ENCODE assay signal across 24 cellular contexts in genomic region chr1:170568197-170568596, GRCh38.
"Had no signal": no experiment of that assay in that cellular context is flagged by ENCODE, and none has a peak within 500 bp of the region (broad histone marks: within the 10 kb centered on the region; RNA-seq: fewer than 3 reads in every experiment).

No MANE protein-coding gene starts in this region.

- H3K4me1 ChIP-seq: parathyroid adenoma had no signal

- DNase-seq: activated CD4-positive, alpha-beta T cell treated with anti-CD3 and anti-CD28 coated beads for 4 hours; activated CD4-positive, alpha-beta T cell treated with anti-CD3 and anti-CD28 coated beads, Interleukin-2, amount 50 U/mL, for 48 hours; activated CD8-positive, alpha-beta memory T cell treated with anti-CD3 and anti-CD28 coated beads, Interleukin-2, amount 50 U/mL, for 4 hours; activated gamma-delta T cell; activated naive CD4-positive, alpha-beta T cell treated with anti-CD3 and anti-CD28 coated beads, Interleukin-2, amount 10 ng/mL, durations not matched to agents 7 days and 5 days; activated naive CD8-positive, alpha-beta T cell treated with anti-CD3 and anti-CD28 coated beads, Interleukin-2, amount 10 ng/mL, durations not matched to agents 7 days and 5 days; activated T-cell treated with anti-CD3 and anti-CD28 coated beads, Interleukin-2, amount 50 U/mL, for 1 hour; brain microvascular endothelial cell; foreskin fibroblast; head of caudate nucleus; hippocampal formation; immature natural killer cell; kidney; left colon; mammary epithelial cell; naive B cell; right cardiac atrium; spleen; stimulated activated naive CD4-positive, alpha-beta T cell had no signal

- ATAC-seq: esophagus mucosa, left colon, right cardiac atrium had no signal

- H3K36me3 Mint-ChIP-seq: activated naive CD4-positive, alpha-beta T cell treated with anti-CD3 and anti-CD28 coated beads, Interleukin-2, amount 10 ng/mL, durations not matched to agents 7 days and 5 days; immature natural killer cell had no signal

- H3K79me2 ChIP-seq: parathyroid adenoma had no signal

- H3K36me3 ChIP-seq: ascending aorta, brain microvascular endothelial cell, spleen, tibial nerve had no signal

- H3K27ac Mint-ChIP-seq: activated naive CD4-positive, alpha-beta T cell treated with anti-CD3 and anti-CD28 coated beads, Interleukin-2, amount 10 ng/mL, durations not matched to agents 7 days and 5 days; activated naive CD8-positive, alpha-beta T cell treated with anti-CD3 and anti-CD28 coated beads, Interleukin-2, amount 10 ng/mL, durations not matched to agents 7 days and 5 days; immature natural killer cell; mesothelial cell of epicardium had no signal

- H3K4me3 ChIP-seq: ascending aorta, spleen, tibial nerve had no signal

- H3K9ac ChIP-seq: parathyroid adenoma had no signal

- H3K4me1 Mint-ChIP-seq: naive B cell had no signal

- H2AFZ ChIP-seq: parathyroid adenoma had no signal

- H3K27ac ChIP-seq: ascending aorta, brain microvascular endothelial cell, parathyroid adenoma, spleen, tibial nerve had no signal

- FAIRE-seq: kidney had no signal

- H3K27me3 ChIP-seq: ascending aorta, brain microvascular endothelial cell, tibial nerve had no signal

- H3K4me3 Mint-ChIP-seq: activated naive CD4-positive, alpha-beta T cell treated with anti-CD3 and anti-CD28 coated beads, Interleukin-2, amount 10 ng/mL, durations not matched to agents 7 days and 5 days; activated naive CD8-positive, alpha-beta T cell treated with anti-CD3 and anti-CD28 coated beads, Interleukin-2, amount 10 ng/mL, durations not matched to agents 7 days and 5 days; immature natural killer cell; mesothelial cell of epicardium; naive B cell had no signal
